1 cellular context compared by ENCODE assay signal in genomic region chr22:42648368-42649260, GRCh38.
TF ChIP-seq lines count a peak whose summit lies in the region.

No MANE protein-coding gene starts in this region.

TF ChIP-seq in HepG2, 621 proteins besides CTCF, POLR2A, EP300 and RAD21 (continued from another document and continues in another):
- TF ChIP-seq MTERF4 (CRISPR knock-in tag; IDR thresholded peaks at IDR 0.05) (no peak; the same call in 1 of the 2 replicates), ZNF512 (CRISPR knock-in tag; IDR thresholded peaks at IDR 0.05) (no peak), ZNF629 (CRISPR knock-in tag; conservative IDR thresholded peaks at IDR 0.05) (peak; percentile 100), ZNF891 (CRISPR knock-in tag; IDR thresholded peaks at IDR 0.05) (peak; percentile 54; the same call in 1 of the 2 replicates), ZNF772 (CRISPR knock-in tag; IDR thresholded peaks at IDR 0.05) (no peak), XRCC5 (optimal IDR thresholded peaks at IDR 0.05; ENCODE audit: low read length) (peak; percentile 28), STAT6 (CRISPR knock-in tag; IDR thresholded peaks at IDR 0.05; ENCODE audit: borderline replicate concordance) (0 out of 2 replicates have a peak, but pooled peaks have one; percentile 33), SALL2 (CRISPR knock-in tag; IDR thresholded peaks at IDR 0.05) (peak; percentile 78), PITX1 (CRISPR knock-in tag; IDR thresholded peaks at IDR 0.05) (0 out of 2 replicates have a peak, but pooled peaks have one; percentile 61), ZNF350 (CRISPR knock-in tag; IDR thresholded peaks at IDR 0.05; ENCODE audit: borderline replicate concordance, low read depth) (peak; percentile 83; the same call in 1 of the 2 replicates), ZSCAN29 (CRISPR knock-in tag; conservative IDR thresholded peaks at IDR 0.05) (peak; percentile 73; the same call in 1 of the 2 replicates), SKI (IDR thresholded peaks at IDR 0.05; ENCODE audit: partially characterized antibody) (peak; percentile 31), ZNF280D (CRISPR knock-in tag; IDR thresholded peaks at IDR 0.05) (peak; percentile 49; the same call in 1 of the 2 replicates), MXI1 (IDR thresholded peaks at IDR 0.05; ENCODE audit: borderline replicate concordance, low read depth, low read length) (peak; percentile 70; the same call in 1 of the 3 replicates), HDAC2 (CRISPR knock-in tag; IDR thresholded peaks at IDR 0.05) (peak; percentile 92), ZNF773 (CRISPR knock-in tag; IDR thresholded peaks at IDR 0.05; ENCODE audit: borderline replicate concordance) (0 out of 2 replicates have a peak, but pooled peaks have one; percentile 30), ZNF788 (CRISPR knock-in tag; IDR thresholded peaks at IDR 0.05; ENCODE audit: borderline replicate concordance) (peak; percentile 63; the same call in 1 of the 2 replicates), PBX2 (CRISPR knock-in tag; IDR thresholded peaks at IDR 0.05) (peak; percentile 63; the same call in 1 of the 2 replicates), ZMYM3 (CRISPR knock-in tag; IDR thresholded peaks at IDR 0.05) (peak; percentile 99), ZNF558 (CRISPR knock-in tag; IDR thresholded peaks at IDR 0.05; ENCODE audit: borderline replicate concordance) (peak; percentile 81; the same call in 1 of the 2 replicates), ZFP36 (IDR thresholded peaks at IDR 0.05; ENCODE audit: borderline replicate concordance, low read depth, low read length, partially characterized antibody) (no peak), NCOR1 (IDR thresholded peaks at IDR 0.05; ENCODE audit: borderline replicate concordance, low read length) (peak; percentile 55; the same call in 1 of the 2 replicates), ERF (CRISPR knock-in tag; IDR thresholded peaks at IDR 0.05) (peak; percentile 78), ZNF574 (CRISPR knock-in tag; IDR thresholded peaks at IDR 0.05) (peak; percentile 74), GLI4 (CRISPR knock-in tag; IDR thresholded peaks at IDR 0.05; ENCODE audit: borderline replicate concordance) (no peak), PTBP1 (IDR thresholded peaks at IDR 0.05; ENCODE audit: low read depth, low read length, poor library complexity, severe bottlenecking) (peak; percentile 60), ZUFSP (CRISPR knock-in tag; IDR thresholded peaks at IDR 0.05; ENCODE audit: borderline replicate concordance) (no peak), ZNF83 (CRISPR knock-in tag; IDR thresholded peaks at IDR 0.05; ENCODE audit: borderline replicate concordance) (peak; percentile 53; the same call in 1 of the 2 replicates), ZNF264 (CRISPR knock-in tag; IDR thresholded peaks at IDR 0.05) (peak; percentile 86), KLF13 (CRISPR knock-in tag; IDR thresholded peaks at IDR 0.05) (no peak), ZBTB10 (CRISPR knock-in tag; IDR thresholded peaks at IDR 0.05; ENCODE audit: borderline replicate concordance) (0 out of 2 replicates have a peak, but pooled peaks have one; percentile 38), NFE2L1 (CRISPR knock-in tag; IDR thresholded peaks at IDR 0.05; ENCODE audit: borderline replicate concordance) (peak; percentile 33; the same call in 1 of the 2 replicates), ZNF740 (CRISPR knock-in tag; IDR thresholded peaks at IDR 0.05) (peak; percentile 74; the same call in 1 of the 2 replicates), ZNF572 (CRISPR knock-in tag; IDR thresholded peaks at IDR 0.05) (0 out of 2 replicates have a peak, but pooled peaks have one; percentile 84), DMTF1 (CRISPR knock-in tag; IDR thresholded peaks at IDR 0.05) (no peak), RBAK (CRISPR knock-in tag; IDR thresholded peaks at IDR 0.05) (no peak), SP5 (CRISPR knock-in tag; IDR thresholded peaks at IDR 0.05; ENCODE audit: borderline replicate concordance, low read depth) (peak; percentile 42; the same call in 1 of the 2 replicates), MED13 (CRISPR knock-in tag; IDR thresholded peaks at IDR 0.05) (peak; percentile 76; the same call in 1 of the 2 replicates)
